Comparison of ENCODE assay signal across 11 cellular contexts in the genomic region with DNA sequence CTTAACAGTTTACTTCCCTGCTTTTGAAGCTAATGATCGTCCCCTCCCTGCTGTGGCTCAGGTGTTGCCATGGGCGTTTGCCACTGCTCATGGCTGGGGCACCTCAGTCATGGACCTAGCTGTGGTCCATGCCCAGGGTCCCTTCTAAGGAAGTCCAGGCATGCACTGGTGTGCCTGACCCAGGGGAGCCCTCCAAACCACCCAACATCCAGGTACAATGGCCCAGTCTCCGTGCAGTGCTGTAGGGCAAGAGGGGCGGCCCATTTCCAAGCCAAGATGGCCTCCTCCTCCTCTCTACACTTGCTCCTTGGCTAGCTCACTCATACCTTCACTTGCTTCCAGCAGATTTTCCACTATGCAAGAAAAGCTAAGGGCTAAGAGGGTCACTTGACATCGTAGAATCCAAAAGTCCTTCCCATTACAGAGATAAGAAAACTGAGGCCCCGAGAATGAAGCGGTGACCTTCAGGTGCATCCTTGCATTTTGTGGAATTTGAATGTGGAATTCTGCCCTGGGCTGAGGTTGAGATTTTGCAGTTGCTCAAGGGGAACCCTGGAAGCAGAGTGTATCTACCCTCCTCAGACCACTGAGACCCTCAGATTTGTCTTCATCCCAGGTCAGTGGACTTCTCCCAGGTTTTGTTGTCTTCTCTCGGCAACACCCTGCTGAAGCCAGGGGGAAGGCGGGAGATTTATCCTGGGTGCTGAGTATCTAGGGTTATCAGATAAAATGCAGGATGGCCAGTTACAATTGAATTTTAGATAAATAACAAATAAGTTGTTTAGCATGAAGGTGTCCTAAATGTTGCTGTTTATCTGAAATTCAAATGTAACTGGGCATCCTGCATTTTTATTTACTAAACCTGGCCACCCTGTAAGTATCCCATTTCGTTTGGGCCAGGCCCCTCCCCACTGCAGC. TPM values are rescaled to one million over a fixed set of nuclear protein-coding genes. Genes with fewer than 3 reads are reported as not detected.
DNase-seq lines count a peak whose midpoint lies in the region; ATAC-seq, FAIRE-seq and TF ChIP-seq lines count a peak whose summit lies in the region.
"Had no signal": no experiment of that assay in that cellular context is flagged by ENCODE, and none has a peak within 500 bp of the region (broad histone marks: within the 10 kb centered on the region; RNA-seq: fewer than 3 reads in every experiment).

No MANE protein-coding gene starts in this region.

- peak overlapping the region; percentile 49 for H3K4me3 Mint-ChIP-seq in CD8-positive, alpha-beta T cell
- peak overlapping the region; percentile 91 to 92 for H3K4me3 Mint-ChIP-seq in activated T-cell treated with anti-CD3 and anti-CD28 coated beads, Interleukin-2, amount 50 U/mL, for 72 hours
- H3K4me3 Mint-ChIP-seq: mesothelial cell of epicardium had no signal

- no peaks in the 10 kb centered on the region for H3K79me2 ChIP-seq in keratinocyte (ENCODE audit: control insufficient read depth, insufficient read depth, low read length)

- no peak for TF ChIP-seq CTCF in CD8-positive, alpha-beta T cell (IDR thresholded peaks at IDR 0.05)
- no peak for TF ChIP-seq CTCF in keratinocyte (optimal IDR thresholded peaks at IDR 0.05 in 1 of 3, IDR thresholded peaks at IDR 0.05 in 1 of 3, conservative IDR thresholded peaks at IDR 0.05 in 1 of 3; ENCODE audit: extremely low read depth in 1 of 3, insufficient read depth in 2 of 3, low read length in 3 of 3)
- no peak for TF ChIP-seq CTCF in A673 (conservative IDR thresholded peaks at IDR 0.05; ENCODE audit: low read depth, low read length)

- dilution Hi-C loops in keratinocyte (cut with MboI; ENCODE audit: extremely low pct_ligation_motif_present, low sequenced_read_pairs), result no loop called here

- H3K4me3 ChIP-seq in BLaER1 (no peak overlapping the region), keratinocyte (ENCODE audit: control insufficient read depth in 2 of 3, extremely low read depth in 1 of 3, insufficient read depth in 2 of 3, low read depth in 1 of 3, low read length in 3 of 3) (no peak overlapping the region), A673 (ENCODE audit: low read depth, low read length, poor library complexity, severe bottlenecking) (no peak overlapping the region)
- no peak overlapping the region for H3K4me3 ChIP-seq in CD8-positive, alpha-beta T cell (ENCODE audit: low read depth, low read length)
- H3K4me3 ChIP-seq: PC-9 had no signal

- no peaks in the 10 kb centered on the region for H3K9me1 ChIP-seq in keratinocyte (ENCODE audit: control insufficient read depth, extremely low read depth, insufficient read depth, low read length)

- CTCF ChIA-PET in CD8-positive, alpha-beta T cell (lab: Charles Lee), result interaction anchor here (1.6 to 13.5 kb wide), 5 partner anchors 10 to 160 kb away, joined by 3 to 281 read pairs (median 139); partner anchors contain the start of gene PIM1
- CTCF ChIA-PET in A673 (lab: Charles Lee), result interaction anchor here (1.3 to 1.4 kb wide), 2 partner anchors 27 to 162 kb away, joined by 3 to 4 read pairs; no protein-coding TSS in a partner anchor

- BruUV-seq in A673 (replicated peaks; lab: Mats Ljungman, UMichigan), result no TSS peak

- H3K4me1 Mint-ChIP-seq in CD8-positive, alpha-beta T cell (ENCODE audit: low read depth), result peaks cover 67% of the 10 kb centered on the region
- peaks cover 66% of the 10 kb centered on the region for H3K4me1 Mint-ChIP-seq in activated T-cell treated with anti-CD3 and anti-CD28 coated beads, Interleukin-2, amount 50 U/mL, for 72 hours (ENCODE audit: low read depth)

- peak overlapping the region; percentile 96 for H3K27ac Mint-ChIP-seq in CD8-positive, alpha-beta T cell
- peak overlapping the region; percentile 98 for H3K27ac Mint-ChIP-seq in activated T-cell treated with anti-CD3 and anti-CD28 coated beads, Interleukin-2, amount 50 U/mL, for 72 hours
- H3K27ac Mint-ChIP-seq: mesothelial cell of epicardium had no signal

- no peaks in the 10 kb centered on the region for H3K9me3 ChIP-seq in BLaER1
- H3K9me3 ChIP-seq in CD8-positive, alpha-beta T cell (ENCODE audit: low read length), result no peaks in the 10 kb centered on the region
- H3K9me3 ChIP-seq in keratinocyte (ENCODE audit: control insufficient read depth, low read depth, low read length), result no peaks in the 10 kb centered on the region
- H3K9me3 ChIP-seq in A673 (ENCODE audit: low read depth, low read length, poor library complexity, severe bottlenecking), result no peaks in the 10 kb centered on the region

- H3K27ac ChIP-seq in BLaER1 (peak overlapping the region; percentile 88), keratinocyte (ENCODE audit: control insufficient read depth, insufficient read depth, low read length) (peak overlapping the region; percentile 16), A673 (ENCODE audit: low read depth, low read length, poor library complexity, severe bottlenecking) (no peak overlapping the region)
- peak overlapping the region; percentile 59 for H3K27ac ChIP-seq in CD8-positive, alpha-beta T cell (ENCODE audit: low read depth, low read length)
- H3K27ac ChIP-seq: PC-9 had no signal

- no peaks in the 10 kb centered on the region for H3K27me3 ChIP-seq in BLaER1
- no peaks in the 10 kb centered on the region for H3K27me3 ChIP-seq in CD8-positive, alpha-beta T cell (ENCODE audit: insufficient read depth, low read length)
- no peaks in the 10 kb centered on the region for H3K27me3 ChIP-seq in keratinocyte (ENCODE audit: control insufficient read depth, extremely low read depth, insufficient read depth, low read length)
- no peaks in the 10 kb centered on the region for H3K27me3 ChIP-seq in A673 (replicated peaks; ENCODE audit: insufficient read depth, low read depth, low read length, poor library complexity)

- DNase-seq in CD8-positive, alpha-beta T cell, result no peak
- peak; percentile 44 to 54 for DNase-seq in activated T-cell treated with anti-CD3 and anti-CD28 coated beads, Interleukin-2, amount 50 U/mL, for 72 hours
- DNase-seq in keratinocyte (ENCODE audit: low read depth, low spot score) (no peak), frontal cortex (ENCODE audit: low spot score in 2 of 2) (no peak), A673 (ENCODE audit: low spot score) (no peak), ecto neural progenitor cell (ENCODE audit: low spot score) (no peak)

- no peaks in the 10 kb centered on the region for H3K36me3 Mint-ChIP-seq in CD8-positive, alpha-beta T cell
- H3K36me3 Mint-ChIP-seq in activated T-cell treated with anti-CD3 and anti-CD28 coated beads, Interleukin-2, amount 50 U/mL, for 72 hours (ENCODE audit: insufficient read depth in 2 of 2), result peaks cover 5 to 10% of the 10 kb centered on the region in 2 donors
- H3K36me3 Mint-ChIP-seq: mesothelial cell of epicardium had no signal

- POLR2A ChIA-PET in CD8-positive, alpha-beta T cell (lab: Charles Lee), result interaction anchor here (0.6 to 2.6 kb wide), 3 partner anchors 19 to 123 kb away, joined by 3 to 10 read pairs (median 4); no protein-coding TSS in a partner anchor
- POLR2A ChIA-PET in A673 (lab: Charles Lee; ENCODE audit: low non-redundant PET), result no interaction called here

- H3K4me2 ChIP-seq in BLaER1, result peak overlapping the region; percentile 94
- no peak overlapping the region for H3K4me2 ChIP-seq in keratinocyte (ENCODE audit: control insufficient read depth, extremely low read depth, insufficient read depth, low read depth, low read length)
- H3K4me2 ChIP-seq: PC-9 had no signal

- H4K20me1 ChIP-seq in BLaER1 (no peaks in the 10 kb centered on the region), keratinocyte (ENCODE audit: control insufficient read depth, extremely low read depth, insufficient read depth, low read length) (no peaks in the 10 kb centered on the region)

- peak overlapping the region; percentile 74; the same call in 1 of the 2 replicates for H3K9ac ChIP-seq in BLaER1
- H3K9ac ChIP-seq in keratinocyte (ENCODE audit: control insufficient read depth, extremely low read depth, insufficient read depth, low read length), result no peak overlapping the region

- H2AFZ ChIP-seq in keratinocyte (ENCODE audit: control insufficient read depth, low read length), result no peak overlapping the region
- H2AFZ ChIP-seq: PC-9 had no signal

- no peaks in the 10 kb centered on the region for H3K27me3 Mint-ChIP-seq in CD8-positive, alpha-beta T cell (ENCODE audit: low read depth)
- H3K27me3 Mint-ChIP-seq in activated T-cell treated with anti-CD3 and anti-CD28 coated beads, Interleukin-2, amount 50 U/mL, for 72 hours (ENCODE audit: low read depth), result no peaks in the 10 kb centered on the region

- ATAC-seq in CD8-positive, alpha-beta T cell, result no peak
- peak; percentile 22 to 23 for ATAC-seq in activated T-cell treated with anti-CD3 and anti-CD28 coated beads, Interleukin-2, amount 50 U/mL, for 72 hours (replicated peaks in 1 of 2)
- no peak for ATAC-seq in HG03520 (IDR thresholded peaks at IDR 0.05; ENCODE audit: unreplicated experiment)

- intact Hi-C loops in CD8-positive, alpha-beta T cell (cut with DNase I, micrococcal nuclease), result loop anchor here in 1 of 2 experiments (2.0 kb wide), 1 partner anchor 55 kb away; no protein-coding TSS in a partner anchor
- intact Hi-C loops in A673 (cut with micrococcal nuclease; ENCODE audit: unreplicated experiment), result no loop called here

- FAIRE-seq in keratinocyte (lab: Jason Lieb, UNC) (no peak), frontal cortex (lab: Jason Lieb, UNC) (no peak)

- H3K9me3 Mint-ChIP-seq in CD8-positive, alpha-beta T cell, result no peaks in the 10 kb centered on the region
- no peaks in the 10 kb centered on the region for H3K9me3 Mint-ChIP-seq in activated T-cell treated with anti-CD3 and anti-CD28 coated beads, Interleukin-2, amount 50 U/mL, for 72 hours
- H3K9me3 Mint-ChIP-seq: mesothelial cell of epicardium had no signal

- H3K4me1 ChIP-seq in BLaER1 (peaks cover 61% of the 10 kb centered on the region), keratinocyte (ENCODE audit: control insufficient read depth, extremely low read depth, insufficient read depth, low read length) (peaks cover 15% of the 10 kb centered on the region), A673 (ENCODE audit: insufficient read depth, low read length, poor library complexity, severe bottlenecking) (no peaks in the 10 kb centered on the region)
- H3K4me1 ChIP-seq in CD8-positive, alpha-beta T cell (ENCODE audit: insufficient read depth, low read length), result peaks cover 69% of the 10 kb centered on the region

- H3K36me3 ChIP-seq in BLaER1, result no peaks in the 10 kb centered on the region
- no peaks in the 10 kb centered on the region for H3K36me3 ChIP-seq in CD8-positive, alpha-beta T cell (ENCODE audit: insufficient read depth, low read length)
- H3K36me3 ChIP-seq in keratinocyte (ENCODE audit: control insufficient read depth in 2 of 2, extremely low read depth in 1 of 2, insufficient read depth in 2 of 2, low read length in 2 of 2), result no peaks in the 10 kb centered on the region
- H3K36me3 ChIP-seq in A673 (ENCODE audit: insufficient read depth, low read length, poor library complexity, severe bottlenecking), result no peaks in the 10 kb centered on the region

RNA-seq across cellular contexts. Expression of gene FGD2, which starts 42.7 kb away (rescaled TPM):
- total RNA-seq in CD8-positive, alpha-beta T cell, result under 1 TPM; 0.68 to 0.83 TPM
- total RNA-seq in activated T-cell treated with anti-CD3 and anti-CD28 coated beads, Interleukin-2, amount 50 U/mL, for 72 hours, result 1 to 10 TPM; 1.4 to 3.2 TPM
- 0.03 to 0.13 TPM (median 0.08 TPM) in 3 replicates for polyA plus RNA-seq in keratinocyte
- polyA plus RNA-seq in keratinocyte (2011; ENCODE audit: low read depth), result 0.09 TPM
- polyA plus RNA-seq in keratinocyte (2011; cell fraction: cytosol; rRNA removed), result 0.04 and 0.08 TPM in 2 replicates
- 0.09 and 0.23 TPM in 2 replicates for polyA plus RNA-seq in keratinocyte (2011; cell fraction: nucleus; rRNA removed)
- 0.66 TPM in 1 of 2 replicates, not detected in the other for polyA plus RNA-seq in keratinocyte (2012; ENCODE audit: low replicate concordance)
- 0.03 to 0.40 TPM (median 0.13 TPM) in 3 replicates for polyA minus RNA-seq in keratinocyte
- polyA minus RNA-seq in keratinocyte (2011; cell fraction: cytosol; rRNA and poly(A)+ RNA removed), result not detected
- 0.16 and 0.32 TPM in 2 replicates for polyA minus RNA-seq in keratinocyte (2011; cell fraction: nucleus; rRNA and poly(A)+ RNA removed)
- total RNA-seq in frontal cortex, result 0.82 TPM
- not detected in 2 replicates for total RNA-seq in A673 (2021)
- total RNA-seq: fibroblast of lung, mesothelial cell of epicardium had no signal
- polyA plus RNA-seq: fibroblast of lung had no signal

Comparison
In these comparisons a context has a peak if more than half of its experiments do, and no peak if none do; other contexts are left out.
1. ATAC-seq: peak in activated T-cell treated with anti-CD3 and anti-CD28 coated beads, Interleukin-2, amount 50 U/mL, for 72 hours (2 of 2); none in CD8-positive, alpha-beta T cell (single experiment) and HG03520 (single experiment).
2. DNase-seq: peak in activated T-cell treated with anti-CD3 and anti-CD28 coated beads, Interleukin-2, amount 50 U/mL, for 72 hours (2 of 2); none in CD8-positive, alpha-beta T cell (0 of 7), keratinocyte (single experiment), frontal cortex (0 of 2), A673 (single experiment) and ecto neural progenitor cell (single experiment).